In the genomic region with DNA sequence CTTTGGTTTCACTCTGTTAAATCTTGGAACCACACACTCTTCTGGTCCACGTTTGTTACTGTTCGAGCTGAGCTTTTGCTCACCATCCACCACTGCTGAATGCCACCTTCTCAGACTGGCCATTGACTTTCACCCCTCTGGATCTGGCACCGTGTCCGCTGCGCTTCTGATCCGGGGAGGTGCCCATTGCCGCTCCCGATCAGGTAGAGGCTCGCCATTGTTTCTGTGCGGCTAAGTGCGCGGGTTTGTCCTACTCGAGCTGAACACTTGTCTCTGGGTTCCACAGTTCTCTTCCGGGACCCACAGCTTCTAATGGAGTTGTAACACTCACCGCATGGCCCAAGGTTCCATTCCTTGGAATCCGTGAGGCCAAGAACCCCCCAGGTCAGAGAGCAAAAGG, we compare ENCODE assay signal across 28 cellular contexts.
"Had no signal": no experiment of that assay in that cellular context is flagged by ENCODE, and none has a peak within 500 bp of the region (broad histone marks: within the 10 kb centered on the region; RNA-seq: fewer than 3 reads in every experiment).

No MANE protein-coding gene starts in this region.

- H3K27ac Mint-ChIP-seq: natural killer cell; nephron; neural progenitor cell; progenitor cell of endocrine pancreas; stimulated activated memory B cell treated with anti-CD40 and anti-IgM and Interleukin-4, amounts not matched to agents 10 μg/mL and 1 μg/mL and 100 μg/mL, for 72 hours; type B pancreatic cell had no signal

- DNase-seq: naive thymus-derived CD4-positive, alpha-beta T cell; natural killer cell; nucleus accumbens; pancreas; psoas muscle; right lobe of liver; sigmoid colon; small intestine; stimulated activated CD4-positive, alpha-beta T cell treated with anti-CD3 and anti-CD28 coated beads, Interleukin-12 subunit alpha, Interleukin-12 subunit beta, amount 100 ng/mL, for 4 hours; stimulated activated CD4-positive, alpha-beta T cell treated with anti-CD3 and anti-CD28 coated beads, Interleukin-1b, Interleukin-23, amount 100 ng/mL, for 48 hours; stimulated activated CD4-positive, alpha-beta T cell treated with anti-CD3 and anti-CD28 coated beads, Interleukin-4, amount 100 ng/mL, for 1 hour; stimulated activated CD4-positive, alpha-beta T cell treated with anti-CD3 and anti-CD28 coated beads, Interleukin-4, amount 100 ng/mL, for 4 hours; stimulated activated CD8-positive, alpha-beta memory T cell treated with anti-CD3 and anti-CD28 coated beads, Interleukin-4, amount 100 ng/mL, for 48 hours; stimulated activated naive CD4-positive, alpha-beta T cell; stimulated activated naive CD8-positive, alpha-beta T cell treated with anti-CD3 and anti-CD28 coated beads, Interleukin-15, amount 100 ng/mL, for 72 hours; stimulated activated naive CD8-positive, alpha-beta T cell treated with anti-CD3 and anti-CD28 coated beads, Interleukin-15, Interleukin-2, amounts not matched to agents 100 U/mL and 50 U/mL, for 24 hours; substantia nigra; testis; upper lobe of right lung; uterus had no signal

- H3K4me2 ChIP-seq: neural progenitor cell had no signal

- H3K9me3 ChIP-seq: neutrophil, pancreas, psoas muscle, right lobe of liver, testis, upper lobe of right lung, uterus had no signal

- H3K9ac ChIP-seq: neural progenitor cell had no signal

- H3K27me3 Mint-ChIP-seq: naive thymus-derived CD4-positive, alpha-beta T cell; progenitor cell of endocrine pancreas; stimulated activated memory B cell treated with anti-CD40 and anti-IgM and Interleukin-4, amounts not matched to agents 10 μg/mL and 1 μg/mL and 100 μg/mL, for 72 hours; stimulated activated naive CD8-positive, alpha-beta T cell treated with anti-CD3 and anti-CD28 coated beads, Interleukin-15, amount 100 ng/mL, for 72 hours; type B pancreatic cell had no signal

- H3K4me3 Mint-ChIP-seq: naive thymus-derived CD4-positive, alpha-beta T cell; natural killer cell; nephron; neural progenitor cell; stimulated activated memory B cell treated with anti-CD40 and anti-IgM and Interleukin-4, amounts not matched to agents 10 μg/mL and 1 μg/mL and 100 μg/mL, for 72 hours; stimulated activated naive CD8-positive, alpha-beta T cell treated with anti-CD3 and anti-CD28 coated beads, Interleukin-15, amount 100 ng/mL, for 72 hours; type B pancreatic cell had no signal

- H3K4me3 ChIP-seq: neural progenitor cell, pancreas, psoas muscle, right lobe of liver, sigmoid colon, suprapubic skin, testis, tibial nerve, upper lobe of right lung, uterus had no signal

- H3K27me3 ChIP-seq: neural progenitor cell, neutrophil, pancreas, right lobe of liver, sigmoid colon, suprapubic skin, testis, tibial nerve, upper lobe of right lung, uterus had no signal

- H3K4me1 ChIP-seq: pancreas, right lobe of liver, suprapubic skin, testis, uterus had no signal

- H2AFZ ChIP-seq: neural progenitor cell had no signal

- H3K36me3 ChIP-seq: neural progenitor cell, neutrophil, pancreas, right lobe of liver, upper lobe of right lung, uterus had no signal

- H3K27ac ChIP-seq: neural progenitor cell, neutrophil, pancreas, psoas muscle, right lobe of liver, sigmoid colon, suprapubic skin, testis, tibial nerve, upper lobe of right lung, uterus had no signal
